9 cellular contexts compared by ENCODE assay signal in the genomic region with DNA sequence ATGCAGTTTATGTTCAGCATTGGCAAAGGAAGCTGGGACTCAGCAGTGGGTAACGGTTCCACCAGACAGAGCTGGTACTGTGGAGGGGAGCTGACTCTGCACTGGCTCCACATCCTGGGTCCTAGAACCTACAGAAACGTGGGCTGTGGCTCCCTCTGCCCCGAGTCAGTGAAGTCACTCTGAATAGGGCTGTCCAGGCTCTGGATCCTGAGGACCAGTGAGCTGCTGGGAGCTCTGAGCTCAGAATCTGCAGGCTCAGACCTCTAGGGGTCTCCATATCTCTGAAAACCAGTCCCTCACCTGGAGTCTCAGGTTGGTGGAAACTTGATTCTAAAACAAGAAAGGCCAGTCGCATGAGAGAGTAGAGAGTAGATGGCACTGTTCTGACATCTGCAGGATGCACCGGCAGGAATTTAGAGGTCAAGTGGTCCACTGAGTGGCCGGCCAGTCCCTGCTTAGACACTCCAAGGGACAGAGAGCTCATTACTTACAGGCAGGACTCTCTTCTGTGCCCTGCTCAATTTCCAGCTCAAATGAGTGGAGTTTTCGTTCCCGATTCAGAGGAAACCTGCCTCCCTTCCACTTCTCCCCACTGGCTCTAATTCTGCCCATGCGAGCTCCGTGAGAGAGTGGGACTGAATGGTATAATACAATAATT. TPM values are rescaled to one million over a fixed set of nuclear protein-coding genes. Genes with fewer than 3 reads are reported as not detected.
DNase-seq lines count a peak whose midpoint lies in the region; ATAC-seq and TF ChIP-seq lines count a peak whose summit lies in the region.
"Had no signal": no experiment of that assay in that cellular context is flagged by ENCODE, and none has a peak within 500 bp of the region (broad histone marks: within the 10 kb centered on the region; RNA-seq: fewer than 3 reads in every experiment).

No MANE protein-coding gene starts in this region.

- BruUV-seq in PC-3 (replicated peaks; lab: Mats Ljungman, UMichigan): no TSS peak

- H3K9ac ChIP-seq in PC-3 (ENCODE audit: low read length): no peak overlapping the region

- H3K9me3 ChIP-seq in cardiac muscle cell (ENCODE audit: low read depth): no peaks in the 10 kb centered on the region
- H3K9me3 ChIP-seq in PC-3 (ENCODE audit: low read length): 0 out of 2 replicates have a peak, but pooled peaks cover 4% of the 10 kb centered on the region
- no peaks in the 10 kb centered on the region for H3K9me3 ChIP-seq in left ventricle myocardium inferior (replicated peaks)

- H3K79me2 ChIP-seq in PC-3 (ENCODE audit: low read length): no peaks in the 10 kb centered on the region

- H3K4me3 ChIP-seq in cardiac muscle cell: no peak overlapping the region
- no peak overlapping the region for H3K4me3 ChIP-seq in PC-3 (ENCODE audit: low read length)
- no peak overlapping the region for H3K4me3 ChIP-seq in left ventricle myocardium inferior

- ATAC-seq in PC-3 (peak; percentile 61), HG03159 (IDR thresholded peaks at IDR 0.05; ENCODE audit: unreplicated experiment) (no peak)

- POLR2A ChIA-PET in PC-3 (lab: Charles Lee; ENCODE audit: unreplicated experiment): interaction anchor here (0.6 to 0.7 kb wide), 2 partner anchors 36 to 191 kb away, joined by 3 to 6 read pairs; no protein-coding TSS in a partner anchor

- no peaks in the 10 kb centered on the region for H3K36me3 ChIP-seq in cardiac muscle cell
- no peaks in the 10 kb centered on the region for H3K36me3 ChIP-seq in PC-3 (ENCODE audit: low read depth, low read length)
- no peaks in the 10 kb centered on the region for H3K36me3 ChIP-seq in left ventricle myocardium inferior

- H3F3A ChIP-seq in PC-3 (ENCODE audit: low read length, unreplicated experiment): no peaks in the 10 kb centered on the region

- CTCF ChIA-PET in PC-3 (lab: Charles Lee): interaction anchor here (0.5 to 1.5 kb wide), 12 partner anchors 32 to 171 kb away, joined by 3 to 28 read pairs (median 4); partner anchors contain the start of genes EIF4EBP2, PPA1 and TYSND1

- intact Hi-C loops in cardiac septum (cut with DNase I): no loop called here
- intact Hi-C loops in PC-3 (cut with micrococcal nuclease): loop anchor here (2.0 kb wide), 1 partner anchor 100 kb away; no protein-coding TSS in a partner anchor
- intact Hi-C loops in left ventricle myocardium inferior (cut with micrococcal nuclease): no loop called here

- H3K27me3 ChIP-seq in cardiac muscle cell (no peaks in the 10 kb centered on the region), PC-3 (ENCODE audit: low read length) (no peaks in the 10 kb centered on the region), left ventricle myocardium inferior (ENCODE audit: low read depth) (peaks cover 13% of the 10 kb centered on the region)

- no peak overlapping the region for H2AFZ ChIP-seq in PC-3 (ENCODE audit: low read length)

- TF ChIP-seq CTCF in cardiac muscle cell (IDR thresholded peaks at IDR 0.05; ENCODE audit: low read depth, low read length) (peak; percentile 26), PC-3 (conservative IDR thresholded peaks at IDR 0.05; ENCODE audit: low read depth, low read length) (peak; percentile 82), left ventricle myocardium inferior (IDR thresholded peaks at IDR 0.05; ENCODE audit: borderline replicate concordance) (peak; percentile 46)

- H3K4me1 ChIP-seq in cardiac muscle cell (ENCODE audit: low read depth) (no peaks in the 10 kb centered on the region), PC-3 (ENCODE audit: insufficient read depth, low read length) (peaks cover 16% of the 10 kb centered on the region), left ventricle myocardium inferior (no peaks in the 10 kb centered on the region)

- H3K27ac ChIP-seq in cardiac muscle cell (no peak overlapping the region), PC-3 (ENCODE audit: low read length) (no peak overlapping the region), left ventricle myocardium inferior (replicated peaks) (no peak overlapping the region)

- no peaks in the 10 kb centered on the region for H4K20me1 ChIP-seq in PC-3 (ENCODE audit: low read length)

- DNase-seq in cardiac muscle cell (ENCODE audit: low read depth in 1 of 2, low spot score in 1 of 2) (peak in 1 of 2 donors; percentile 62), cardiac septum (ENCODE audit: low spot score) (no peak), PC-3 (peak; percentile 77), left ventricle myocardium inferior (no peak), NCI-H1048 (lab: John Stamatoyannopoulos, UW) (no peak), middle frontal gyrus (ENCODE audit: extremely low spot score, low spot score) (no peak)
- DNase-seq in activated CD4-positive, alpha-beta T cell treated with anti-CD3 and anti-CD28 coated beads, Interleukin-2, amount 50 U/mL, for 4 hours: no peak

- H3K4me2 ChIP-seq in PC-3 (ENCODE audit: low read length): no peak overlapping the region

- H3K9me2 ChIP-seq in PC-3 (replicated peaks; ENCODE audit: low read length): no peaks in the 10 kb centered on the region

RNA-seq across cellular contexts. Expression of gene NPFFR1, which starts 18.6 kb away (rescaled TPM):
- total RNA-seq in cardiac muscle cell (not detected in 2 replicates), cardiac septum (not detected), PC-3 (2014; rRNA removed) (not detected in 2 replicates), left ventricle myocardium inferior (not detected)
- polyA plus RNA-seq in cardiac muscle cell: 0.06 TPM in 1 of 2 replicates, not detected in the other
- total RNA-seq: lung microvascular endothelial cell had no signal

RNA-seq across cellular contexts. Expression of gene PPA1, which starts 31.9 kb away (rescaled TPM):
- total RNA-seq in cardiac muscle cell (44.9 and 54.3 TPM in 2 replicates), cardiac septum (68.6 TPM), PC-3 (2014; rRNA removed) (392 and 440 TPM in 2 replicates), left ventricle myocardium inferior (99.9 TPM)
- polyA plus RNA-seq in cardiac muscle cell: 75.2 and 86.0 TPM in 2 replicates

Comparison
In these comparisons a context has a peak if more than half of its experiments do, and no peak if none do; other contexts are left out.
1. CTCF ChIP-seq: peak in every context shown above with its lines; median percentile 82 in PC-3; 46 in left ventricle myocardium inferior; 26 in cardiac muscle cell.